Comparison of ENCODE assay signal across 1 cellular context in genomic region chr9:68782546-68782945, GRCh38.
TF ChIP-seq lines count a peak whose summit lies in the region.

No MANE protein-coding gene starts in this region.

TF ChIP-seq in endothelial cell of umbilical vein, 7 proteins besides CTCF, POLR2A, EP300 and RAD21:
- no peak for TF ChIP-seq MYC (IDR thresholded peaks at IDR 0.05; ENCODE audit: low read depth, low read length)
- TF ChIP-seq, protein P1, sequence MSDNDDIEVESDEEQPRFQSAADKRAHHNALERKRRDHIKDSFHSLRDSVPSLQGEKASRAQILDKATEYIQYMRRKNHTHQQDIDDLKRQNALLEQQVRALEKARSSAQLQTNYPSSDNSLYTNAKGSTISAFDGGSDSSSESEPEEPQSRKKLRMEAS (IDR thresholded peaks at IDR 0.05; ENCODE audit: insufficient read depth, insufficient read length), result no peak
